Comparison of ENCODE assay signal across 1 cellular context in the genomic region with DNA sequence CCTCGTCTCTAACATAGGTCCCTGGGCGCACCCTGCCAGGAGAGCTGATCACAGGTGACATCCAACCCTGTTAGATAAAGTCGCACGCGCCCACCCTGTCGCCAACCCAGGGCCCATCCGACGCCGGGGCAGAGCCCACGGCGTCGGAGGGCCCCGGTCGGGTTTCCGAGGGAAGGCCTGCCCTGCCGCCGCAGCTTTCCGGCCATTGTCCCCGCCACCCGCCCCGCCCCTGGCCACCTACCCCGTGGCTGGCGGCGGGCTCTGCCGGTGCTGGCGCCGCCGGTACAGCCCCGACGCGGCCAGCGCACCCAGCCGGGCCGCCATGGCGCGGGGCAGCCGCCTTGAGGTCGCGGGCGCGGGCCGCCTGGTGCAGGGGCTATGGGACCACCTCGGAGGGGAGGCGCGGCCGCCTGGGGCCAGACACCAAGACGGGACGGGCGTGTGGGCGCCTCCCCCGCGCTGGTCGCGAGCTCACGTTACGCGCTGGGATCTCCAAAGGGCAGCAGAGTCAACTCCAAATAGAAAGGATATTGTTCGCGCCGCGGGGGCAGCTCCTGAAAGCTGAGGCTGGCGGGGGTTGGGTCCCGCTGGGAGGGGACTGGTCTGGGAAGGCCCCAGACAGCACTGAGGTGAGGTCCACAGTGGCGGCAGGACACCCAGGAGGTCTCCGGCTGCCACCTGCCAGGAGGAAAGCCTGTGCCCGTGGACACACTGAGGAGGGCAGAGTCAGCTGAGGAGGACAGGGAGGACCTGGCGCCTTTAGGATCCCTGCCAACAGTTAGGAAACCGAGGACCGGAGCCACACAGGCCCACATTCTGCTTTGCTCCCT.
TF ChIP-seq lines count a peak whose summit lies in the region.

No MANE protein-coding gene starts in this region.

TF ChIP-seq in K562, 482 proteins besides CTCF, POLR2A, EP300 and RAD21:
- TF ChIP-seq EZH2 (IDR thresholded peaks at IDR 0.05; ENCODE audit: borderline replicate concordance, low read depth, low read length) (peak; percentile 50; the same call in 1 of the 2 replicates), RAD51 (IDR thresholded peaks at IDR 0.05; ENCODE audit: borderline replicate concordance, low read depth) (no peak), ZNF3 (CRISPR knock-in tag; IDR thresholded peaks at IDR 0.05) (no peak)
